In genomic region chr21:36692125-36692843, GRCh38 we compare ENCODE assay signal across 1 cellular context.
A peak's percentile ranks its signal among the peaks of the same experiment; 100 is the strongest.
TF ChIP-seq lines count a peak whose summit lies in the region.

No MANE protein-coding gene starts in this region.

TF ChIP-seq in HepG2, 621 proteins besides CTCF, POLR2A, EP300 and RAD21:
- TF ChIP-seq TRIM24 (CRISPR knock-in tag; IDR thresholded peaks at IDR 0.05) (no peak), RNF2 (conservative IDR thresholded peaks at IDR 0.05; ENCODE audit: low read depth) (0 out of 2 replicates have a peak, but pooled peaks have one; percentile 42), HOXA5 (CRISPR knock-in tag; IDR thresholded peaks at IDR 0.05) (no peak), CBX2 (IDR thresholded peaks at IDR 0.05; ENCODE audit: low read depth, low read length) (0 out of 2 replicates have a peak, but pooled peaks have one; percentile 52), CBX2 (CRISPR knock-in tag; IDR thresholded peaks at IDR 0.05; ENCODE audit: low read depth) (no peak)
